2 cellular contexts compared by ENCODE assay signal in genomic region chr3:167740961-167741587, GRCh38.
TF ChIP-seq lines count a peak whose summit lies in the region.

No MANE protein-coding gene starts in this region.

TF ChIP-seq in H1, 55 proteins besides CTCF, POLR2A, EP300 and RAD21:
- TF ChIP-seq SP2 (IDR thresholded peaks at IDR 0.05; ENCODE audit: low read length): no peak
- TF ChIP-seq TEAD4 (IDR thresholded peaks at IDR 0.05; ENCODE audit: low read depth, low read length): no peak
- TF ChIP-seq KDM4A (IDR thresholded peaks at IDR 0.05; ENCODE audit: low read depth, low read length, severe bottlenecking): no peak

TF ChIP-seq in neural cell, 6 proteins besides CTCF, POLR2A, EP300 and RAD21:
- TF ChIP-seq SMC3 (conservative IDR thresholded peaks at IDR 0.05; ENCODE audit: poor library complexity) (peak; percentile 43), MXI1 (conservative IDR thresholded peaks at IDR 0.05; ENCODE audit: poor library complexity, severe bottlenecking) (no peak)
TF ChIP-seq in neural cell: peak in this region for 1.
